ENCODE assay signal across 9 cellular contexts in genomic region chr4:139603576-139604387, GRCh38. TPM values are rescaled to one million over a fixed set of nuclear protein-coding genes. Genes with fewer than 3 reads are reported as not detected.
DNase-seq lines count a peak whose midpoint lies in the region; ATAC-seq, FAIRE-seq and TF ChIP-seq lines count a peak whose summit lies in the region.
"Had no signal": no experiment of that assay in that cellular context is flagged by ENCODE, and none has a peak within 500 bp of the region (broad histone marks: within the 10 kb centered on the region; RNA-seq: fewer than 3 reads in every experiment).

No MANE protein-coding gene starts in this region.

- RAD21 ChIA-PET in GM12878 (lab: Charles Lee; ENCODE audit: unreplicated experiment) = interaction anchor here (0.9 to 1.4 kb wide), 4 partner anchors 47 to 650 kb away, joined by 3 to 5 read pairs (median 3); no protein-coding TSS in a partner anchor

- DNase-seq in NCI-H1417 (lab: John Stamatoyannopoulos, UW) = peak; percentile 50 to 88 (median 67)
- DNase-seq in NCI-H1417 treated with DMSO at 0.1 percent for 48 hours (lab: John Stamatoyannopoulos, UW) = no peak
- DNase-seq in NCI-H69 (lab: John Stamatoyannopoulos, UW) = peak; percentile 65
- peak; percentile 8 for DNase-seq in GM12878 (ENCODE audit: low read depth, low spot score)
- peak; percentile 59 for DNase-seq in iPS-NIHi7 (ENCODE audit: extremely low spot score)
- no peak for DNase-seq in stomach
- no peak for DNase-seq in activated effector memory CD4-positive, alpha-beta T cell treated with anti-CD3 and anti-CD28 coated beads, Interleukin-2, amount 50 U/mL, for 16 hours

- no TSS peak for BruUV-seq in GM12878 (replicated peaks; lab: Mats Ljungman, UMichigan)

- TF ChIP-seq EP300 in GM12878 (IDR thresholded peaks at IDR 0.05; ENCODE audit: borderline replicate concordance in 1 of 2, control insufficient read depth in 1 of 2, low read depth in 2 of 2, low read length in 2 of 2) (no peak), stomach (IDR thresholded peaks at IDR 0.05) (no peak)

- peak; percentile 75 for TF ChIP-seq RAD21 in GM12878 (IDR thresholded peaks at IDR 0.05; ENCODE audit: insufficient read depth, low read depth, low read length)

- no peak overlapping the region for H3K9ac ChIP-seq in GM12878 (ENCODE audit: control insufficient read depth, insufficient read depth, low read length)
- H3K9ac ChIP-seq: BLaER1 had no signal

- H3K36me3 ChIP-seq in GM12878 (ENCODE audit: control insufficient read depth in 2 of 2, insufficient read depth in 2 of 2, low read length in 1 of 2) = no peaks in the 10 kb centered on the region
- no peaks in the 10 kb centered on the region for H3K36me3 ChIP-seq in stomach
- H3K36me3 ChIP-seq: BLaER1 had no signal

- TF ChIP-seq CTCF in GM12878 (IDR thresholded peaks at IDR 0.05 in 2 of 3, conservative IDR thresholded peaks at IDR 0.05 in 1 of 3; ENCODE audit: control insufficient read depth in 2 of 3, extremely low read depth in 1 of 3, insufficient read depth in 1 of 3, low read depth in 3 of 3, low read length in 3 of 3) = peak; percentile 46 to 61 (median 57)
- TF ChIP-seq CTCF in stomach (IDR thresholded peaks at IDR 0.05) = peak in 5 of 7 experiments; percentile 35 to 65 (median 58)

- no peaks in the 10 kb centered on the region for H3K9me3 ChIP-seq in GM12878 (replicated peaks; ENCODE audit: control insufficient read depth, insufficient read depth, low read length)
- no peaks in the 10 kb centered on the region for H3K9me3 ChIP-seq in stomach
- H3K9me3 ChIP-seq: BLaER1 had no signal

- intact Hi-C loops in GM12878 (cut with micrococcal nuclease; ENCODE audit: unreplicated experiment) = loop anchor here (1.0 to 2.0 kb wide), 2 partner anchors 48 to 649 kb away; no protein-coding TSS in a partner anchor
- intact Hi-C loops in stomach (cut with DNase I; ENCODE audit: low total_unique reads) = no loop called here

- ATAC-seq in HG02610 (IDR thresholded peaks at IDR 0.05; ENCODE audit: unreplicated experiment) (peak; percentile 58), GM12878 (peak; percentile 72)

- CTCF ChIA-PET in GM12878 (lab: Yijun Ruan, JAX) = interaction anchor here (0.6 to 5.3 kb wide), 26 partner anchors 10 to 1281 kb away, joined by 3 to 57 read pairs (median 4); no protein-coding TSS in a partner anchor

- no peaks in the 10 kb centered on the region for H3K79me2 ChIP-seq in GM12878 (ENCODE audit: control insufficient read depth, insufficient read depth, low read length)

- H3K27me3 ChIP-seq in GM12878 (replicated peaks in 1 of 2; ENCODE audit: control insufficient read depth in 2 of 2, insufficient read depth in 2 of 2, low read length in 1 of 2) (peaks cover 0 to 2% of the 10 kb centered on the region in 2 experiments; a peak in 1 of 4 replicates), stomach (no peaks in the 10 kb centered on the region)
- H3K27me3 ChIP-seq: BLaER1 had no signal

- SMC1A ChIA-PET in GM12878 (lab: Charles Lee; ENCODE audit: uncharacterized antibody, unreplicated experiment) = interaction anchor here (1.0 to 2.5 kb wide), 6 partner anchors 20 to 408 kb away, joined by 3 to 22 read pairs (median 3); no protein-coding TSS in a partner anchor

- H3K27ac ChIP-seq in GM12878 (ENCODE audit: control insufficient read depth, insufficient read depth) (no peak overlapping the region), stomach (no peak overlapping the region)
- H3K27ac ChIP-seq: BLaER1 had no signal

- in situ Hi-C loops in GM12878 (cut with MboI) = no loop called here

- WGBS in GM12878 (ENCODE audit: insufficient coverage, insufficient replicate concordance, low lambda C conversion rate, missing lambda C conversion rate) = 0% methylated on average over 2 of the region's 2 CpGs
- WGBS in stomach, 5 donors = 20 to 46% (median 35%) methylated on average over 2 of the region's 2 CpGs

- peak; percentile 75 for FAIRE-seq in GM12878 (lab: Jason Lieb, UNC)

- TF ChIP-seq POLR2A in GM12878 (IDR thresholded peaks at IDR 0.05; ENCODE audit: low read depth, low read length) (no peak), stomach (IDR thresholded peaks at IDR 0.05) (no peak)

- no peak overlapping the region for H2AFZ ChIP-seq in GM12878 (ENCODE audit: control insufficient read depth, low read depth, low read length)

- no peak overlapping the region for H3K4me2 ChIP-seq in GM12878 (ENCODE audit: control insufficient read depth, insufficient read depth)
- H3K4me2 ChIP-seq: BLaER1 had no signal

- H3K4me3 ChIP-seq in GM12878 = no peak overlapping the region
- H3K4me3 ChIP-seq in stomach = no peak overlapping the region
- H3K4me3 ChIP-seq: BLaER1 had no signal

- no peaks in the 10 kb centered on the region for H3K4me1 ChIP-seq in GM12878 (ENCODE audit: control insufficient read depth, insufficient read depth, low read length)
- H3K4me1 ChIP-seq in stomach = peaks cover 0 to 11% (median 0%) of the 10 kb centered on the region in 4 donors

- POLR2A ChIA-PET in GM12878 (lab: Charles Lee) = no interaction called here

- H4K20me1 ChIP-seq in GM12878 (ENCODE audit: control insufficient read depth, insufficient read depth) = no peaks in the 10 kb centered on the region
- H4K20me1 ChIP-seq: BLaER1 had no signal

TF ChIP-seq in GM12878, 131 proteins besides CTCF, POLR2A, EP300 and RAD21 (continues in another document):
- TF ChIP-seq, protein P1, sequence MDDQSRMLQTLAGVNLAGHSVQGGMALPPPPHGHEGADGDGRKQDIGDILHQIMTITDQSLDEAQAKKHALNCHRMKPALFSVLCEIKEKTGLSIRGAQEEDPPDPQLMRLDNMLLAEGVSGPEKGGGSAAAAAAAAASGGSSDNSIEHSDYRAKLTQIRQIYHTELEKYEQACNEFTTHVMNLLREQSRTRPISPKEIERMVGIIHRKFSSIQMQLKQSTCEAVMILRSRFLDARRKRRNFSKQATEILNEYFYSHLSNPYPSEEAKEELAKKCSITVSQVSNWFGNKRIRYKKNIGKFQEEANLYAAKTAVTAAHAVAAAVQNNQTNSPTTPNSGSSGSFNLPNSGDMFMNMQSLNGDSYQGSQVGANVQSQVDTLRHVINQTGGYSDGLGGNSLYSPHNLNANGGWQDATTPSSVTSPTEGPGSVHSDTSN (IDR thresholded peaks at IDR 0.05; ENCODE audit: insufficient replicate concordance, low read depth, low read length) = no peak
- TF ChIP-seq ZZZ3 (IDR thresholded peaks at IDR 0.05; ENCODE audit: control insufficient read depth, insufficient read length, low read depth) (no peak), ATF7 (IDR thresholded peaks at IDR 0.05; ENCODE audit: low read depth) (no peak), WRNIP1 (IDR thresholded peaks at IDR 0.05; ENCODE audit: borderline replicate concordance, low read depth, low read length) (no peak), LARP7 (IDR thresholded peaks at IDR 0.05) (no peak), SMC3 (IDR thresholded peaks at IDR 0.05; ENCODE audit: borderline replicate concordance, low read length) (peak; percentile 43; the same call in 1 of the 2 replicates), SIN3A (IDR thresholded peaks at IDR 0.05; ENCODE audit: low read depth, low read length) (no peak), SMAD1 (IDR thresholded peaks at IDR 0.05; ENCODE audit: low read depth, partially characterized antibody) (no peak), NFXL1 (IDR thresholded peaks at IDR 0.05; ENCODE audit: borderline replicate concordance) (no peak), NR2F1 (conservative IDR thresholded peaks at IDR 0.05) (peak; percentile 49), TCF12 (IDR thresholded peaks at IDR 0.05; ENCODE audit: low read depth, low read length) (no peak), RFX5 (IDR thresholded peaks at IDR 0.05; ENCODE audit: low read depth, low read length) (no peak), GABPA (IDR thresholded peaks at IDR 0.05; ENCODE audit: low read depth) (no peak), DPF2 (IDR thresholded peaks at IDR 0.05) (no peak), HCFC1 (IDR thresholded peaks at IDR 0.05; ENCODE audit: low read length) (no peak), ZNF207 (IDR thresholded peaks at IDR 0.05; ENCODE audit: borderline replicate concordance) (no peak), RUNX3 (IDR thresholded peaks at IDR 0.05; ENCODE audit: low read length) (peak; percentile 76), RELB (IDR thresholded peaks at IDR 0.05; ENCODE audit: low read depth) (no peak), EGR1 (IDR thresholded peaks at IDR 0.05; ENCODE audit: borderline replicate concordance in 1 of 2, low read depth in 2 of 2, low read length in 2 of 2) (no peak)

RNA-seq across cellular contexts. Expression of gene SETD7, which starts 47.8 kb away (rescaled TPM):
- total RNA-seq in GM12878 (2013; cell fraction: nucleolus; rRNA removed) = 0.27 and 0.35 TPM in 2 replicates
- total RNA-seq in GM12878 (2014; rRNA removed) (0.34 and 0.82 TPM in 2 replicates), GM12878 (2014; rRNA removed; fragmentation: Illumina TruSeq; extraction: Trizol) (0.51 and 0.58 TPM in 2 replicates), GM12878 (2021) (0.35 and 0.59 TPM in 2 replicates), stomach (10 to 100 TPM; 12.7 to 96.9 (median 57.1) TPM)
- 0.56 TPM for polyA plus RNA-seq in GM12878 (2011; ENCODE audit: low read depth)
- polyA plus RNA-seq in GM12878 (2011; rRNA removed) (0.05 and 0.09 TPM in 2 replicates), GM12878 (2014; fragmentation: Illumina TruSeq; extraction: Trizol) (0.51 and 0.70 TPM in 2 replicates), GM12878 (2014; fragmentation: Nextera tagmentation; extraction: Ambion mirVana) (under 1 TPM; 0.03 to 0.16 TPM), GM12878 (2014; rRNA removed) (0.36 and 0.57 TPM in 2 replicates), GM12878 (2016; fragmentation: Nextera tagmentation; extraction: Ambion mirVana) (under 1 TPM; 0.67 to 0.82 TPM), stomach (10 to 100 TPM in 2 of 3 donors, 1 to 10 TPM in 1; 9.7 to 22.8 (median 22.7) TPM)
- polyA plus RNA-seq in GM12878 (2011; cell fraction: cytosol; rRNA removed) = 0.01 TPM in 1 of 2 replicates, not detected in the other
- polyA plus RNA-seq in GM12878 (2011; cell fraction: nucleus; rRNA removed) = 0.01 TPM in 1 of 2 replicates, not detected in the other
- polyA plus RNA-seq in GM12878 (2012) = 0.73 and 1.0 TPM in 2 replicates
- 0.05 TPM in 1 of 2 replicates, not detected in the other for polyA minus RNA-seq in GM12878 (2011; rRNA and poly(A)+ RNA removed)
- polyA minus RNA-seq in GM12878 (2011; cell fraction: cytosol; rRNA and poly(A)+ RNA removed) = 0.21 TPM in 1 of 2 replicates, not detected in the other
- 0.86 TPM in 1 of 2 replicates, not detected in the other for polyA minus RNA-seq in GM12878 (2011; cell fraction: nucleus; rRNA and poly(A)+ RNA removed)

Comparison
In these comparisons a context has a peak if more than half of its experiments do, and no peak if none do; other contexts are left out.
1. DNase-seq: peak in NCI-H1417 (3 of 3), NCI-H69 (single experiment), GM12878 (single experiment) and iPS-NIHi7 (single experiment); none in NCI-H1417 treated with DMSO at 0.1 percent for 48 hours (single experiment), stomach (single experiment) and activated effector memory CD4-positive, alpha-beta T cell treated with anti-CD3 and anti-CD28 coated beads, Interleukin-2, amount 50 U/mL, for 16 hours (single experiment).
2. RNA of gene SETD7, which starts 47.8 kb away (total RNA-seq): 12.7 to 96.9 TPM in stomach; 0.27 to 0.82 TPM in GM12878; every median in the first group is over 4 times any median in the second.